1 cellular context compared by ENCODE assay signal in genomic region chr17:65174974-65175373, GRCh38.
A peak's percentile ranks its signal among the peaks of the same experiment; 100 is the strongest.
TF ChIP-seq lines count a peak whose summit lies in the region.

No MANE protein-coding gene starts in this region.

TF ChIP-seq in HepG2, 621 proteins besides CTCF, POLR2A, EP300 and RAD21:
- TF ChIP-seq ZFP82 (CRISPR knock-in tag; IDR thresholded peaks at IDR 0.05; ENCODE audit: borderline replicate concordance): no peak
- TF ChIP-seq MNT (IDR thresholded peaks at IDR 0.05): peak; percentile 41; the same call in 1 of the 2 replicates
- TF ChIP-seq MED13 (CRISPR knock-in tag; IDR thresholded peaks at IDR 0.05): no peak
